11 cellular contexts compared by ENCODE assay signal in genomic region chr10:67783576-67784294, GRCh38. TPM values are rescaled to one million over a fixed set of nuclear protein-coding genes. Genes with fewer than 3 reads are reported as not detected.
DNase-seq lines count a peak whose midpoint lies in the region; ATAC-seq and TF ChIP-seq lines count a peak whose summit lies in the region.
"Had no signal": no experiment of that assay in that cellular context is flagged by ENCODE, and none has a peak within 500 bp of the region (broad histone marks: within the 10 kb centered on the region; RNA-seq: fewer than 3 reads in every experiment).

No MANE protein-coding gene starts in this region.

- WGBS in transverse colon (ENCODE audit: low coverage in 1 of 2), 2 donors = 59 to 82% methylated on average over 5 of the region's 5 CpGs

- no peaks in the 10 kb centered on the region for H3K27me3 ChIP-seq in transverse colon
- H3K27me3 ChIP-seq: thyroid gland had no signal

- no peak for TF ChIP-seq POLR2A in transverse colon (IDR thresholded peaks at IDR 0.05)

- TF ChIP-seq CTCF in GM10266 (IDR thresholded peaks at IDR 0.05; ENCODE audit: control insufficient read depth, insufficient read depth, low read depth, missing control alignments) (no peak), transverse colon (IDR thresholded peaks at IDR 0.05) (no peak)

- H3K27ac ChIP-seq in transverse colon = no peak overlapping the region
- H3K27ac ChIP-seq: thyroid gland had no signal

- TF ChIP-seq EP300 in transverse colon (IDR thresholded peaks at IDR 0.05; ENCODE audit: low read depth) = no peak

- intact Hi-C loops in transverse colon (cut with DNase I; ENCODE audit: low total_unique reads) = no loop called here

- ATAC-seq in GM18517 (IDR thresholded peaks at IDR 0.05; ENCODE audit: unreplicated experiment) (peak; percentile 40), GM21515 (IDR thresholded peaks at IDR 0.05; ENCODE audit: unreplicated experiment) (peak; percentile 22), HG03571 (IDR thresholded peaks at IDR 0.05; ENCODE audit: unreplicated experiment) (peak; percentile 40)

- DNase-seq in germinal center (ENCODE audit: low spot score) = peak; percentile 36
- DNase-seq in GM10266 (ENCODE audit: extremely low spot score) = no peak
- DNase-seq in transverse colon = no peak
- DNase-seq in HCEC 1CT = no peak
- no peak for DNase-seq in SHP77 (lab: John Stamatoyannopoulos, UW)
- DNase-seq: mesenchymal stem cell, NCI-H446, thyroid gland had no signal

- no peaks in the 10 kb centered on the region for H3K36me3 ChIP-seq in transverse colon
- H3K36me3 ChIP-seq: thyroid gland had no signal

- H3K4me1 ChIP-seq in transverse colon = peaks cover 0 to 28% (median 7%) of the 10 kb centered on the region in 4 donors
- H3K4me1 ChIP-seq: thyroid gland had no signal

- no peaks in the 10 kb centered on the region for H3K9me3 ChIP-seq in transverse colon
- H3K9me3 ChIP-seq: thyroid gland had no signal

- in situ Hi-C loops in transverse colon (cut with MboI; ENCODE audit: low pct_ligation_motif_present in 1 of 4, low pct_unique_long_range_greater_than_20kb in 1 of 4, low sequenced_read_pairs in 3 of 4) = loop anchor here in 2 of 4 donors (5.0 kb wide), 1 partner anchor 86 kb away; the partner anchor contains the start of gene CTNNA3 (in 2 of the 2)

- no peak overlapping the region for H3K4me3 ChIP-seq in transverse colon
- H3K4me3 ChIP-seq: thyroid gland had no signal

RNA-seq across cellular contexts. Expression of gene DNAJC12, which starts 54.3 kb away (rescaled TPM):
- total RNA-seq in transverse colon = 1 to 10 TPM; 2.0 to 8.7 (median 4.4) TPM
